11 cellular contexts compared by ENCODE assay signal in the genomic region with DNA sequence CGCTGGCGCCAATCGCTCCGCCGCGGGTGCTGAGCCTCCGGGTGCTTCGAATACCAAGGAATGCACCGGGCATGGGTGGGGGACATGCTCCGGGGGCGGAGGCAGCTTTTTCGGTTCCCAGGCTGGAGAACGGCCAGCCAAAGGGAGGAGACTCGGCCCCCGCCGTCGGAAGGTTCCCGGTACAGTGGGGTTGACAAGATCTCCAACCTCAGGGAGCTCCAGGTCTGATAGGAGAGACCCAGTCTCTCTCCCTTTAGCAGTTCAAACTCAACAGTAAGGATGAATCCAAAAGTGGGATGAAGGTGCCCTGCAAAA. TPM values are rescaled to one million over a fixed set of nuclear protein-coding genes. Genes with fewer than 3 reads are reported as not detected.
DNase-seq lines count a peak whose midpoint lies in the region; ATAC-seq and TF ChIP-seq lines count a peak whose summit lies in the region.
"Had no signal": no experiment of that assay in that cellular context is flagged by ENCODE, and none has a peak within 500 bp of the region (broad histone marks: within the 10 kb centered on the region; RNA-seq: fewer than 3 reads in every experiment).

No MANE protein-coding gene starts in this region.

- H3K27me3 ChIP-seq in hepatocyte (no peaks in the 10 kb centered on the region), smooth muscle cell (ENCODE audit: low read depth) (no peaks in the 10 kb centered on the region)

- WGBS in hepatocyte (ENCODE audit: low lambda C conversion rate, missing lambda C conversion rate): 52% methylated on average over 18 of the region's 18 CpGs
- 33% methylated on average over 17 of the region's 18 CpGs for WGBS in smooth muscle cell (ENCODE audit: low lambda C conversion rate)

- H3K4me3 ChIP-seq in hepatocyte: no peak overlapping the region
- H3K4me3 ChIP-seq in smooth muscle cell: peak overlapping the region; percentile 44
- H3K4me3 ChIP-seq: A549, SK-N-MC had no signal

- H3K4me1 Mint-ChIP-seq in activated CD4-positive, alpha-beta T cell treated with anti-CD3 and anti-CD28 coated beads, Interleukin-2, amount 10 ng/mL, durations not matched to agents 24 days and 14 days: peaks cover 16% of the 10 kb centered on the region
- H3K4me1 Mint-ChIP-seq in T-helper 17 cell: peaks cover 10% of the 10 kb centered on the region

- H3K4me1 ChIP-seq in hepatocyte (ENCODE audit: insufficient read depth): no peaks in the 10 kb centered on the region
- no peaks in the 10 kb centered on the region for H3K4me1 ChIP-seq in smooth muscle cell (ENCODE audit: low read depth)

- no peak overlapping the region for H2AFZ ChIP-seq in hepatocyte
- no peak overlapping the region for H2AFZ ChIP-seq in smooth muscle cell (ENCODE audit: low read depth)

- H3K79me2 ChIP-seq in hepatocyte (no peaks in the 10 kb centered on the region), smooth muscle cell (ENCODE audit: low read depth) (no peaks in the 10 kb centered on the region)

- no peaks in the 10 kb centered on the region for H3K36me3 ChIP-seq in hepatocyte (replicated peaks; ENCODE audit: insufficient read depth, low read depth)
- H3K36me3 ChIP-seq in smooth muscle cell (ENCODE audit: low read depth): no peaks in the 10 kb centered on the region

- H3K9me3 ChIP-seq in T-helper 17 cell (ENCODE audit: control insufficient read depth, low read length, poor library complexity, severe bottlenecking): no peaks in the 10 kb centered on the region
- no peaks in the 10 kb centered on the region for H3K9me3 ChIP-seq in hepatocyte (ENCODE audit: low read depth)
- no peaks in the 10 kb centered on the region for H3K9me3 ChIP-seq in smooth muscle cell (replicated peaks; ENCODE audit: low read depth)
- H3K9me3 ChIP-seq: A549 had no signal

- intact Hi-C loops in activated CD4-positive, alpha-beta T cell treated with anti-CD3 and anti-CD28 coated beads, Interleukin-2, amount 10 ng/mL, durations not matched to agents 24 days and 14 days (cut with micrococcal nuclease): loop anchor here (2.0 kb wide), 1 partner anchor 20 kb away; no protein-coding TSS in a partner anchor

- H3K36me3 Mint-ChIP-seq in activated CD4-positive, alpha-beta T cell treated with anti-CD3 and anti-CD28 coated beads, Interleukin-2, amount 10 ng/mL, durations not matched to agents 24 days and 14 days (ENCODE audit: low read depth): peaks cover 2% of the 10 kb centered on the region
- H3K36me3 Mint-ChIP-seq in T-helper 17 cell (ENCODE audit: low read depth): peaks cover 2% of the 10 kb centered on the region

- H3K9ac ChIP-seq in smooth muscle cell (ENCODE audit: low read depth): no peak overlapping the region

- no peaks in the 10 kb centered on the region for H3K9me3 Mint-ChIP-seq in activated CD4-positive, alpha-beta T cell treated with anti-CD3 and anti-CD28 coated beads, Interleukin-2, amount 10 ng/mL, durations not matched to agents 24 days and 14 days

- no peak for DNase-seq in activated CD4-positive, alpha-beta T cell treated with anti-CD3 and anti-CD28 coated beads, Interleukin-2, amount 10 ng/mL, durations not matched to agents 24 days and 14 days
- DNase-seq in activated CD4-positive, alpha-beta T cell treated with anti-CD3 and anti-CD28 coated beads for 48 hours: no peak
- DNase-seq in T-helper 17 cell (peak in 1 of 3 donors; percentile 11), hepatocyte (ENCODE audit: low spot score) (no peak), smooth muscle cell (lab: John Stamatoyannopoulos, UW; ENCODE audit: unreplicated experiment) (no peak), superior temporal gyrus (ENCODE audit: extremely low spot score) (no peak), H4 (ENCODE audit: low spot score) (no peak)
- DNase-seq: NCI-H1105 treated with DMSO at 0.1 percent for 48 hours had no signal

- no peak overlapping the region for H3K27ac Mint-ChIP-seq in activated CD4-positive, alpha-beta T cell treated with anti-CD3 and anti-CD28 coated beads, Interleukin-2, amount 10 ng/mL, durations not matched to agents 24 days and 14 days
- H3K27ac Mint-ChIP-seq in T-helper 17 cell: no peak overlapping the region

- H3K27me3 Mint-ChIP-seq in activated CD4-positive, alpha-beta T cell treated with anti-CD3 and anti-CD28 coated beads, Interleukin-2, amount 10 ng/mL, durations not matched to agents 24 days and 14 days: peaks cover 12% of the 10 kb centered on the region
- H3K27me3 Mint-ChIP-seq in T-helper 17 cell: no peaks in the 10 kb centered on the region

- no peaks in the 10 kb centered on the region for H3K9me2 ChIP-seq in hepatocyte (replicated peaks; ENCODE audit: insufficient read depth)

- H3K4me3 Mint-ChIP-seq in activated CD4-positive, alpha-beta T cell treated with anti-CD3 and anti-CD28 coated beads, Interleukin-2, amount 10 ng/mL, durations not matched to agents 24 days and 14 days: peak overlapping the region; percentile 88
- peak overlapping the region; percentile 50 for H3K4me3 Mint-ChIP-seq in T-helper 17 cell

- H3K27ac ChIP-seq in hepatocyte: no peak overlapping the region
- no peak overlapping the region for H3K27ac ChIP-seq in smooth muscle cell (ENCODE audit: low read depth)
- H3K27ac ChIP-seq: A549, SK-N-MC had no signal

- ATAC-seq in T-helper 17 cell (no peak), GM19467 (IDR thresholded peaks at IDR 0.05; ENCODE audit: unreplicated experiment) (no peak)
- ATAC-seq: A549 had no signal

- H3F3A ChIP-seq in smooth muscle cell (ENCODE audit: low read depth): no peaks in the 10 kb centered on the region

- TF ChIP-seq CTCF in hepatocyte (IDR thresholded peaks at IDR 0.05; ENCODE audit: poor library complexity) (no peak), smooth muscle cell (IDR thresholded peaks at IDR 0.05; ENCODE audit: borderline replicate concordance, insufficient read depth, poor library complexity, severe bottlenecking) (no peak)

- H3K4me2 ChIP-seq in hepatocyte: peak overlapping the region; percentile 79
- H3K4me2 ChIP-seq in smooth muscle cell: peak overlapping the region; percentile 84
- H3K4me2 ChIP-seq: A549 had no signal

- H4K20me1 ChIP-seq in hepatocyte (ENCODE audit: insufficient read depth, poor library complexity, severe bottlenecking) (no peaks in the 10 kb centered on the region), smooth muscle cell (ENCODE audit: low read depth) (no peaks in the 10 kb centered on the region)

RNA-seq across cellular contexts. Expression of a gene that starts 29.1 kb away (rescaled TPM):
- total RNA-seq in activated CD4-positive, alpha-beta T cell treated with anti-CD3 and anti-CD28 coated beads, Interleukin-2, amount 10 ng/mL, durations not matched to agents 24 days and 14 days: 8.0 and 9.2 TPM in 2 replicates
- total RNA-seq in T-helper 17 cell (10 to 100 TPM in 1 of 2 donors, 1 to 10 TPM in 1; 8.0 to 10.8 TPM), hepatocyte (3.0 and 3.4 TPM in 2 replicates), smooth muscle cell (3.0 TPM in 2 replicates)
- polyA plus RNA-seq in hepatocyte (8.0 and 9.2 TPM in 2 replicates), smooth muscle cell (8.0 and 14.8 TPM in 2 replicates)
- 0.46 and 1.3 TPM in 2 replicates for total RNA-seq in H4 (2014; rRNA removed; shearing (Covaris generic))

RNA-seq across cellular contexts. Expression of a gene that starts 47.3 kb away (rescaled TPM):
- total RNA-seq in activated CD4-positive, alpha-beta T cell treated with anti-CD3 and anti-CD28 coated beads, Interleukin-2, amount 10 ng/mL, durations not matched to agents 24 days and 14 days: 57.9 and 58.1 TPM in 2 replicates
- total RNA-seq in T-helper 17 cell (10 to 100 TPM; 11.3 to 12.3 TPM), hepatocyte (11.4 and 13.1 TPM in 2 replicates), smooth muscle cell (7.9 and 12.9 TPM in 2 replicates)
- polyA plus RNA-seq in hepatocyte (8.7 and 10.5 TPM in 2 replicates), smooth muscle cell (5.1 and 6.0 TPM in 2 replicates)
- total RNA-seq in H4 (2014; rRNA removed; shearing (Covaris generic)): 27.1 and 37.9 TPM in 2 replicates
